ENCODE assay signal across 27 cellular contexts in the genomic region with DNA sequence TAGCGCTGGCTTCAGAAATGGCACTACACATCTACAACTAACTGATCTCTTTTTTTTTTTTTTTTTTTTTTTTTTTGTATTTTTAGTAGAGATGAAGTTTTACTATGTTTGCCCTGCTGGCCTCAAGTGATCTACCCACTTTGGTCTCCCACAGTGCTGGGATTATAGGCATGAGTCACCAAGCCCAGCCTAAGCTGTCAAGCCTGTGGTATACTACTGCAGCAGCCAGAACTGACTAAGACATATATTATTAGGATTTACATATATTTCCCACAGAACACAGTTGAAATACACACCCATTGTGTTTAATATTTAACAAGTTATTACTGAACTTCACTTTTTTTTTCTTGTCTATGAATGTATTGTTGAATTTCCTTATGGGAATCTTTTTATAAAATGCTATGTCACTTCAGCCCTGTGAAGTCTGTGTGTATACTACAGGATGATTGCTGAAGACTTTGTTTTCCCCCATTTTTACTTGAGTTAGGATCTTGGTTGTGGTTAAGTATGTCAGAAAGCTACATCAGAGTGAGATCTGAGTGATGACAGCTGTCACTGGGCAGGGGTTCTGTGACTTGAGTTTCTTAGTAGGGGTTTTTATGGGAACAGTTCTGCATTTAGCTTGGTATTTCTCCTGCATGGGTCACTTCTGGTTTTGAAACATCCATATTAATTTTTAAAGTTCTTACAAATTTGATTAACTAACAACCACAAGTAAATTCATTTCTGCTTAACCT.
DNase-seq lines count a peak whose midpoint lies in the region; ATAC-seq and TF ChIP-seq lines count a peak whose summit lies in the region.
"Had no signal": no experiment of that assay in that cellular context is flagged by ENCODE, and none has a peak within 500 bp of the region (broad histone marks: within the 10 kb centered on the region; RNA-seq: fewer than 3 reads in every experiment).

No MANE protein-coding gene starts in this region.

- no peak overlapping the region for H3K18ac ChIP-seq in mesendoderm (ENCODE audit: low read length)

- H3K79me2 ChIP-seq in mesendoderm (ENCODE audit: control insufficient read depth, insufficient read depth, low read length), result no peaks in the 10 kb centered on the region

- H3K27ac Mint-ChIP-seq in glutamatergic neuron (ENCODE audit: unreplicated experiment), result no peak overlapping the region
- H3K27ac Mint-ChIP-seq: activated naive CD4-positive, alpha-beta T cell treated with anti-CD3 and anti-CD28 coated beads, Interleukin-2, amount 50 U/mL, for 24 hours; B cell; CD8-positive, alpha-beta memory T cell; H9; memory B cell; neural progenitor cell had no signal

- H3K56ac ChIP-seq in mesendoderm (ENCODE audit: low read length), result no peak overlapping the region

- H3K79me1 ChIP-seq in mesendoderm (ENCODE audit: low read length), result no peaks in the 10 kb centered on the region

- DNase-seq in HS-27A (ENCODE audit: low read depth) (peak; percentile 59), T1000 (lab: John Stamatoyannopoulos, UW) (peak; percentile 56), mesendoderm (peak; percentile 31), psoas muscle (no peak), esophagus muscularis mucosa (ENCODE audit: extremely low spot score) (no peak), glutamatergic neuron (no peak)
- DNase-seq: activated CD4-positive, alpha-beta T cell treated with anti-CD3 and anti-CD28 coated beads for 48 hours; activated CD8-positive, alpha-beta memory T cell treated with anti-CD3 and anti-CD28 coated beads for 24 hours; amniotic stem cell; CD8-positive, alpha-beta memory T cell; DMS 273 treated with DMSO at 0.1 percent for 48 hours; H9; NCI-H1105 treated with DMSO at 0.1 percent for 48 hours; NCI-H2029 treated with DMSO at 0.1 percent for 48 hours; NCI-H526 treated with DMSO at 0.1 percent for 48 hours; pancreas; small intestine; stimulated activated naive CD4-positive, alpha-beta T cell treated with Interleukin-2 at 50 U/mL for 16 hours had no signal

- H4K8ac ChIP-seq in mesendoderm (ENCODE audit: low read depth, low read length), result no peak overlapping the region

- H3K27ac ChIP-seq in mesendoderm (ENCODE audit: low read depth, low read length) (no peak overlapping the region), psoas muscle (no peak overlapping the region), esophagus muscularis mucosa (replicated peaks in 1 of 4) (no peak overlapping the region)
- H3K27ac ChIP-seq: neural progenitor cell, pancreas, suprapubic skin had no signal

- no peaks in the 10 kb centered on the region for H3K9me3 ChIP-seq in psoas muscle
- no peaks in the 10 kb centered on the region for H3K9me3 ChIP-seq in esophagus muscularis mucosa
- H3K9me3 ChIP-seq: pancreas, suprapubic skin had no signal

- no peak overlapping the region for H4K5ac ChIP-seq in mesendoderm (ENCODE audit: low read length)

- H3K4me2 ChIP-seq in mesendoderm (ENCODE audit: low read length), result no peak overlapping the region
- H3K4me2 ChIP-seq: neural progenitor cell had no signal

- H3K9ac ChIP-seq in mesendoderm (ENCODE audit: low read length), result no peak overlapping the region
- H3K9ac ChIP-seq: neural progenitor cell had no signal

- no peaks in the 10 kb centered on the region for H3K9me3 Mint-ChIP-seq in glutamatergic neuron (ENCODE audit: unreplicated experiment)
- H3K9me3 Mint-ChIP-seq: activated naive CD4-positive, alpha-beta T cell treated with anti-CD3 and anti-CD28 coated beads, Interleukin-2, amount 50 U/mL, for 24 hours; CD8-positive, alpha-beta memory T cell; H9; memory B cell; neural progenitor cell had no signal

- TF ChIP-seq EP300 in esophagus muscularis mucosa (IDR thresholded peaks at IDR 0.05), result no peak

- H3K36me3 ChIP-seq in mesendoderm (ENCODE audit: control insufficient read depth, insufficient read depth, low read length), result no peaks in the 10 kb centered on the region
- H3K36me3 ChIP-seq in psoas muscle (ENCODE audit: insufficient read depth in 1 of 2, low read depth in 1 of 2), result no peaks in the 10 kb centered on the region
- H3K36me3 ChIP-seq in esophagus muscularis mucosa, result no peaks in the 10 kb centered on the region
- H3K36me3 ChIP-seq: neural progenitor cell, pancreas, suprapubic skin had no signal

- H3K4me1 Mint-ChIP-seq in glutamatergic neuron (ENCODE audit: low read depth, unreplicated experiment), result no peaks in the 10 kb centered on the region
- H3K4me1 Mint-ChIP-seq: activated naive CD4-positive, alpha-beta T cell treated with anti-CD3 and anti-CD28 coated beads, Interleukin-2, amount 50 U/mL, for 24 hours; B cell; CD8-positive, alpha-beta memory T cell; H9; memory B cell; neural progenitor cell had no signal

- no peak overlapping the region for H3K23ac ChIP-seq in mesendoderm (ENCODE audit: low read length)

- TF ChIP-seq CTCF in psoas muscle (IDR thresholded peaks at IDR 0.05), result no peak
- TF ChIP-seq CTCF in esophagus muscularis mucosa (IDR thresholded peaks at IDR 0.05), result no peak
- no peak for TF ChIP-seq CTCF in glutamatergic neuron (IDR thresholded peaks at IDR 0.05; ENCODE audit: partially characterized antibody, unreplicated experiment)

- ATAC-seq in GM19043 (IDR thresholded peaks at IDR 0.05; ENCODE audit: low read depth, unreplicated experiment) (peak; percentile 59), psoas muscle (no peak)
- ATAC-seq: GM12878, K562, Panc1, pancreas had no signal

- no peak overlapping the region for H2BK15ac ChIP-seq in mesendoderm (replicated peaks; ENCODE audit: low read depth)

- H3K4me3 Mint-ChIP-seq in glutamatergic neuron (ENCODE audit: unreplicated experiment), result no peak overlapping the region
- H3K4me3 Mint-ChIP-seq: activated naive CD4-positive, alpha-beta T cell treated with anti-CD3 and anti-CD28 coated beads, Interleukin-2, amount 50 U/mL, for 24 hours; B cell; CD8-positive, alpha-beta memory T cell; H9; memory B cell; neural progenitor cell had no signal

- H3K4ac ChIP-seq in mesendoderm (ENCODE audit: low read depth, low read length), result no peak overlapping the region

- no peak overlapping the region for H2BK5ac ChIP-seq in mesendoderm (ENCODE audit: low read length)

- H3K27me3 ChIP-seq in mesendoderm (ENCODE audit: insufficient read depth, low read length, poor library complexity), result no peaks in the 10 kb centered on the region
- no peaks in the 10 kb centered on the region for H3K27me3 ChIP-seq in psoas muscle (ENCODE audit: insufficient read depth in 3 of 3, low read length in 2 of 3)
- H3K27me3 ChIP-seq in esophagus muscularis mucosa, result no peaks in the 10 kb centered on the region
- H3K27me3 ChIP-seq: neural progenitor cell, pancreas, suprapubic skin had no signal

- no peak for TF ChIP-seq POLR2A in esophagus muscularis mucosa (IDR thresholded peaks at IDR 0.05; ENCODE audit: low read depth)

- H3K27me3 Mint-ChIP-seq in glutamatergic neuron (ENCODE audit: unreplicated experiment), result no peaks in the 10 kb centered on the region
- H3K27me3 Mint-ChIP-seq: activated naive CD4-positive, alpha-beta T cell treated with anti-CD3 and anti-CD28 coated beads, Interleukin-2, amount 50 U/mL, for 24 hours; B cell; CD8-positive, alpha-beta memory T cell; memory B cell had no signal

- no peaks in the 10 kb centered on the region for H3K36me3 Mint-ChIP-seq in glutamatergic neuron (ENCODE audit: unreplicated experiment)
- H3K36me3 Mint-ChIP-seq: activated naive CD4-positive, alpha-beta T cell treated with anti-CD3 and anti-CD28 coated beads, Interleukin-2, amount 50 U/mL, for 24 hours; CD8-positive, alpha-beta memory T cell; memory B cell; neural progenitor cell had no signal

- intact Hi-C loops in psoas muscle (cut with DNase I), result no loop called here
- intact Hi-C loops in esophagus muscularis mucosa (cut with DNase I), result no loop called here

- WGBS in mesendoderm (ENCODE audit: extremely low coverage, insufficient coverage, low lambda C conversion rate), result no CpG with 5 or more reads among the region's 1 CpG
- WGBS in psoas muscle, 3 donors, result 91 to 92% methylated on average over 1 of the region's 1 CpG; no CpG with 5 or more reads in 1 of the 3 donors
- no CpG with 5 or more reads among the region's 1 CpG for WGBS in esophagus muscularis mucosa

- H3K4me3 ChIP-seq in mesendoderm (ENCODE audit: low read length) (no peak overlapping the region), psoas muscle (no peak overlapping the region), esophagus muscularis mucosa (no peak overlapping the region)
- H3K4me3 ChIP-seq: GM12878, K562, neural progenitor cell, pancreas, suprapubic skin had no signal

- H3K4me1 ChIP-seq in mesendoderm (ENCODE audit: control insufficient read depth, low read depth, low read length) (no peaks in the 10 kb centered on the region), psoas muscle (no peaks in the 10 kb centered on the region), esophagus muscularis mucosa (no peaks in the 10 kb centered on the region)
- H3K4me1 ChIP-seq: neural progenitor cell, pancreas, suprapubic skin had no signal

- no peak overlapping the region for H2AK5ac ChIP-seq in mesendoderm (ENCODE audit: low read length)

- no peak overlapping the region for H2BK120ac ChIP-seq in mesendoderm (ENCODE audit: low read depth, low read length)

Comparison
In these comparisons a context has a peak if more than half of its experiments do, and no peak if none do; other contexts are left out.
1. DNase-seq: peak in HS-27A (single experiment), T1000 (single experiment) and mesendoderm (single experiment); none in psoas muscle (0 of 2), esophagus muscularis mucosa (single experiment) and glutamatergic neuron (single experiment).